ENCODE assay signal across 8 cellular contexts in the genomic region with DNA sequence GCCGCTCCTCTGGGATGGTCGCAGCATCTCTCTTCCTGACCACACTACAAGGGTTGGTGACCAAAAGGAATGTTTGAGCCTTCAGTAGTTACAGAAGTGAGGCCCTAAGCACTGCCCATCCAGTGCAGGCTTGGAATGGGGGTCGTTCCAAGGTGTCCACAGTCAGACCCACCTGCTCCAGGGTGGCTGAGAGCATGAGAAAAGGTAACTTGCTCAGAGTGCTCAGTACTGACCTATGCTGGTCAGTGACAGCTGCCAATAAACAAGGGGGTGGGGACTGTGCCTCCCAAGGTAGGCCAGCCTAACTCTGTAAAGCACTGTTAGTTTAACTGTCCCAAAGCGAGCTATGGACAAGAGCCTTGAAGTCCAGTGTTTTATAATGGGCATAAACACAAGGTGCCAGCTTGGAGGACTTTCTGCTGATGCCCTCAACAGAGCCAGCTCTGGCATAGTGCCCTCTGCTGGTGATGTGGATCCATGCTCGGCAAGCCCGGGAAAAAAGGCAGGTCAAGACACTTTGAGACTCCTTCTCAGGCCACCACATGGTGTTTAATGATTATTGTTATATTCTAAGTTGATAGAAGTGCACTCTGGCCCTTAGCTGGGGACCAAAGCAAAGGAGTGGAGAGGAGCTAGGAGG.
DNase-seq lines count a peak whose midpoint lies in the region; ATAC-seq and TF ChIP-seq lines count a peak whose summit lies in the region.

No MANE protein-coding gene starts in this region.

- POLR2A ChIA-PET in HEK293T (lab: Yijun Ruan, JAX), result interaction anchor here (0.9 to 1.0 kb wide), 2 partner anchors 10 to 71 kb away, joined by 3 read pairs; no protein-coding TSS in a partner anchor
- POLR2A ChIA-PET in activated CD4-positive, alpha-beta T cell treated with anti-CD3 and anti-CD28 coated beads for 36 hours (lab: Charles Lee), result no interaction called here

- H3K9me3 Mint-ChIP-seq in activated CD4-positive, alpha-beta T cell treated with anti-CD3 and anti-CD28 coated beads for 36 hours (ENCODE audit: low read depth), result no peaks in the 10 kb centered on the region

- intact Hi-C loops in activated CD4-positive, alpha-beta T cell treated with anti-CD3 and anti-CD28 coated beads for 36 hours (cut with DNase I, micrococcal nuclease), result loop anchor here (1.0 to 5.0 kb wide), 4 partner anchors 149 to 338 kb away; no protein-coding TSS in a partner anchor
- intact Hi-C loops in right lobe of liver (cut with DNase I), result loop anchor here (5.0 to 10.0 kb wide), 3 partner anchors 204 to 334 kb away; no protein-coding TSS in a partner anchor

- no peak for TF ChIP-seq POLR2A in right lobe of liver (IDR thresholded peaks at IDR 0.05)

- H3K4me3 ChIP-seq in coronary artery (no peak overlapping the region), right lobe of liver (no peak overlapping the region)

- 4% methylated on average over 2 of the region's 6 CpGs for WGBS in right lobe of liver (ENCODE audit: insufficient coverage, low coverage, low lambda C conversion rate, missing lambda C conversion rate)

- H3K27ac Mint-ChIP-seq in activated CD4-positive, alpha-beta T cell treated with anti-CD3 and anti-CD28 coated beads for 36 hours, result no peak overlapping the region

- peak; percentile 16 for TF ChIP-seq CTCF in coronary artery (IDR thresholded peaks at IDR 0.05)
- TF ChIP-seq CTCF in right lobe of liver (IDR thresholded peaks at IDR 0.05), result peak; percentile 68 to 83 (median 81)

- no peaks in the 10 kb centered on the region for H3K4me1 ChIP-seq in right lobe of liver

- H3K36me3 ChIP-seq in right lobe of liver, result no peaks in the 10 kb centered on the region

- H3K9me3 ChIP-seq in right lobe of liver, result no peaks in the 10 kb centered on the region

- H3K27me3 Mint-ChIP-seq in activated CD4-positive, alpha-beta T cell treated with anti-CD3 and anti-CD28 coated beads for 36 hours, result peaks cover 2% of the 10 kb centered on the region

- no peaks in the 10 kb centered on the region for H3K27me3 ChIP-seq in right lobe of liver

- CTCF ChIA-PET in HEK293T (lab: Yijun Ruan, JAX), result interaction anchor here (0.6 to 6.2 kb wide), 26 partner anchors 10 to 394 kb away, joined by 3 to 60 read pairs (median 4); no protein-coding TSS in a partner anchor
- CTCF ChIA-PET in activated CD4-positive, alpha-beta T cell treated with anti-CD3 and anti-CD28 coated beads for 36 hours (lab: Charles Lee), result interaction anchor here (0.5 to 3.0 kb wide), 22 partner anchors 8 to 737 kb away, joined by 3 to 40 read pairs (median 3); no protein-coding TSS in a partner anchor

- H3K27ac ChIP-seq in coronary artery, result no peak overlapping the region
- H3K27ac ChIP-seq in right lobe of liver, result no peak overlapping the region

- H3K4me3 Mint-ChIP-seq in activated CD4-positive, alpha-beta T cell treated with anti-CD3 and anti-CD28 coated beads for 36 hours, result no peak overlapping the region

- DNase-seq in NCI-H345 (lab: John Stamatoyannopoulos, UW) (peak; percentile 25), NCI-H345 treated with DMSO at 0.1 percent for 48 hours (lab: John Stamatoyannopoulos, UW; ENCODE audit: unreplicated experiment) (no peak), HEK293T (ENCODE audit: extremely low spot score) (peak; percentile 85), NCI-H2029 treated with DMSO at 0.1 percent for 48 hours (lab: John Stamatoyannopoulos, UW) (peak; percentile 22), coronary artery (ENCODE audit: low spot score) (no peak), right lobe of liver (peak; percentile 76 to 78 (median 78))
- DNase-seq in activated CD4-positive, alpha-beta T cell treated with anti-CD3 and anti-CD28 coated beads for 36 hours, result peak; percentile 77
- DNase-seq in stimulated activated CD8-positive, alpha-beta memory T cell treated with anti-CD3 and anti-CD28 coated beads, Interleukin-15, amount 100 ng/mL, for 24 hours (ENCODE audit: low read depth), result peak; percentile 20

- peak; percentile 60 for ATAC-seq in activated CD4-positive, alpha-beta T cell treated with anti-CD3 and anti-CD28 coated beads for 36 hours
- ATAC-seq in right lobe of liver, result peak; percentile 90 to 95 (median 92)

- H3K4me1 Mint-ChIP-seq in activated CD4-positive, alpha-beta T cell treated with anti-CD3 and anti-CD28 coated beads for 36 hours, result no peaks in the 10 kb centered on the region

- no peaks in the 10 kb centered on the region for H3K36me3 Mint-ChIP-seq in activated CD4-positive, alpha-beta T cell treated with anti-CD3 and anti-CD28 coated beads for 36 hours (ENCODE audit: low read depth)

TF ChIP-seq in HEK293T, 16 proteins besides CTCF, POLR2A, EP300 and RAD21:
- TF ChIP-seq HDGF (IDR thresholded peaks at IDR 0.05; ENCODE audit: borderline replicate concordance) (0 out of 2 replicates have a peak, but pooled peaks have one; percentile 46), SUZ12 (IDR thresholded peaks at IDR 0.05) (no peak)

Comparison
In these comparisons a context has a peak if more than half of its experiments do, and no peak if none do; other contexts are left out.
1. DNase-seq: peak in NCI-H345 (single experiment), HEK293T (single experiment), NCI-H2029 treated with DMSO at 0.1 percent for 48 hours (single experiment), activated CD4-positive, alpha-beta T cell treated with anti-CD3 and anti-CD28 coated beads for 36 hours (single experiment), right lobe of liver (3 of 3) and stimulated activated CD8-positive, alpha-beta memory T cell treated with anti-CD3 and anti-CD28 coated beads, Interleukin-15, amount 100 ng/mL, for 24 hours (single experiment); none in NCI-H345 treated with DMSO at 0.1 percent for 48 hours (single experiment) and coronary artery (single experiment).